Comparison of ENCODE assay signal across 25 cellular contexts in the genomic region with DNA sequence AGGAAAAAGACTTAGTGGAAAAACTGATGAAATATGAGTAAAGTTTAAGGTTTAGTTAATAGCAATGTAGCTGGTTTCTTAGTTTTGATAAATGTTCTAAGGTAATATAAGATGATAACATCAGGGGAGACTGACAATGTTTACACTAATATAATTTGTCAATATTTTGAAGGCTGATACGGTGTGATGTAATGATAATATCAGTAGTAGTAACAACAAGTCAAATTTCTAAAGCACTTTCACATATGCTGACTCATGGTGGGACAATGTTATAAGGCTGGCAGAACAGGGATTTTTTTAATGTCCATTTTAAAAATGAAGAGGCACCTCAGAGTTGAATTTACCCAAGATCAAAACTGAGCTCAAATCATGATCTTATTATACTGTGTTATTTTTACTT. TPM values are rescaled to one million over a fixed set of nuclear protein-coding genes. Genes with fewer than 3 reads are reported as not detected.
DNase-seq lines count a peak whose midpoint lies in the region; ATAC-seq, FAIRE-seq and TF ChIP-seq lines count a peak whose summit lies in the region.
"Had no signal": no experiment of that assay in that cellular context is flagged by ENCODE, and none has a peak within 500 bp of the region (broad histone marks: within the 10 kb centered on the region; RNA-seq: fewer than 3 reads in every experiment).

No MANE protein-coding gene starts in this region.

- no peaks in the 10 kb centered on the region for H3K27me3 ChIP-seq in keratinocyte (ENCODE audit: control insufficient read depth, extremely low read depth, insufficient read depth, low read length)
- no peaks in the 10 kb centered on the region for H3K27me3 ChIP-seq in suprapubic skin

- H3K36me3 ChIP-seq in keratinocyte (ENCODE audit: control insufficient read depth in 2 of 2, extremely low read depth in 1 of 2, insufficient read depth in 2 of 2, low read length in 2 of 2): no peaks in the 10 kb centered on the region
- no peaks in the 10 kb centered on the region for H3K36me3 ChIP-seq in suprapubic skin
- H3K36me3 ChIP-seq: HAP-1, upper lobe of right lung had no signal

- TF ChIP-seq POLR2A in suprapubic skin (IDR thresholded peaks at IDR 0.05): no peak

- no peaks in the 10 kb centered on the region for H3K9me3 Mint-ChIP-seq in chondrocyte (ENCODE audit: low read depth)
- H3K9me3 Mint-ChIP-seq: activated T-cell treated with anti-CD3 and anti-CD28 coated beads, Interleukin-2, amount 50 U/mL, for 4 hours had no signal

- no peaks in the 10 kb centered on the region for H3K27me3 Mint-ChIP-seq in chondrocyte (ENCODE audit: low read depth)

- peak overlapping the region; percentile 91 for H3K4me3 Mint-ChIP-seq in chondrocyte (ENCODE audit: unreplicated experiment)
- H3K4me3 Mint-ChIP-seq: activated T-cell treated with anti-CD3 and anti-CD28 coated beads, Interleukin-2, amount 50 U/mL, for 4 hours; IgD-negative memory B cell; stimulated activated effector memory CD8-positive, alpha-beta T cell treated with anti-CD3 and anti-CD28 coated beads, Interleukin-12 subunit alpha, Interleukin-12 subunit beta, amount 100 ng/mL, for 72 hours had no signal

- peaks cover 35% of the 10 kb centered on the region for H3K4me1 Mint-ChIP-seq in chondrocyte (ENCODE audit: low read depth)
- H3K4me1 Mint-ChIP-seq: stimulated activated effector memory CD8-positive, alpha-beta T cell treated with anti-CD3 and anti-CD28 coated beads, Interleukin-12 subunit alpha, Interleukin-12 subunit beta, amount 100 ng/mL, for 72 hours had no signal

- no peaks in the 10 kb centered on the region for H3K9me3 ChIP-seq in keratinocyte (ENCODE audit: control insufficient read depth, low read depth, low read length)
- no peaks in the 10 kb centered on the region for H3K9me3 ChIP-seq in suprapubic skin
- H3K9me3 ChIP-seq: HAP-1, upper lobe of right lung had no signal

- H3K9me1 ChIP-seq in keratinocyte (ENCODE audit: control insufficient read depth, extremely low read depth, insufficient read depth, low read length): no peaks in the 10 kb centered on the region

- dilution Hi-C loops in keratinocyte (cut with MboI; ENCODE audit: extremely low pct_ligation_motif_present, low sequenced_read_pairs): no loop called here

- ATAC-seq in omental fat pad (ENCODE audit: low FRiP score): no peak
- ATAC-seq: activated naive CD4-positive, alpha-beta T cell treated with anti-CD3 and anti-CD28 coated beads, Interleukin-2, amount 50 U/mL, for 72 hours; activated T-cell treated with anti-CD3 and anti-CD28 coated beads, Interleukin-2, amount 50 U/mL, for 4 hours; stimulated activated effector memory CD8-positive, alpha-beta T cell treated with anti-CD3 and anti-CD28 coated beads, Interleukin-12 subunit alpha, Interleukin-12 subunit beta, amount 100 ng/mL, for 72 hours; upper lobe of right lung had no signal

- peak overlapping the region; percentile 11 for H3K9ac ChIP-seq in keratinocyte (ENCODE audit: control insufficient read depth, extremely low read depth, insufficient read depth, low read length)

- no peaks in the 10 kb centered on the region for H3K36me3 Mint-ChIP-seq in chondrocyte (ENCODE audit: low read depth)
- H3K36me3 Mint-ChIP-seq: IgD-negative memory B cell had no signal

- H3K4me2 ChIP-seq in keratinocyte (ENCODE audit: control insufficient read depth, extremely low read depth, insufficient read depth, low read depth, low read length): peak overlapping the region; percentile 96

- no peak for FAIRE-seq in keratinocyte (lab: Jason Lieb, UNC)
- FAIRE-seq in HTR-8/SVneo (lab: Jason Lieb, UNC): no peak
- FAIRE-seq: GM18507, small intestine, TTC549 had no signal

- H3K4me1 ChIP-seq in keratinocyte (ENCODE audit: control insufficient read depth, extremely low read depth, insufficient read depth, low read length) (peaks cover 17% of the 10 kb centered on the region), suprapubic skin (peaks cover 39% of the 10 kb centered on the region)

- H3K4me3 ChIP-seq in keratinocyte (ENCODE audit: control insufficient read depth in 2 of 3, extremely low read depth in 1 of 3, insufficient read depth in 2 of 3, low read depth in 1 of 3, low read length in 3 of 3) (peak overlapping the region in 1 of 3 experiments; percentile 23), suprapubic skin (no peak overlapping the region)
- H3K4me3 ChIP-seq: HAP-1, upper lobe of right lung had no signal

- H4K20me1 ChIP-seq in keratinocyte (ENCODE audit: control insufficient read depth, extremely low read depth, insufficient read depth, low read length): no peaks in the 10 kb centered on the region

- TF ChIP-seq CTCF in chondrocyte (IDR thresholded peaks at IDR 0.05) (no peak), keratinocyte (optimal IDR thresholded peaks at IDR 0.05 in 1 of 3, IDR thresholded peaks at IDR 0.05 in 1 of 3, conservative IDR thresholded peaks at IDR 0.05 in 1 of 3; ENCODE audit: extremely low read depth in 1 of 3, insufficient read depth in 2 of 3, low read length in 3 of 3) (no peak), suprapubic skin (IDR thresholded peaks at IDR 0.05) (no peak), omental fat pad (IDR thresholded peaks at IDR 0.05) (no peak)

- no peak overlapping the region for H2AFZ ChIP-seq in keratinocyte (ENCODE audit: control insufficient read depth, low read length)

- peaks cover 18% of the 10 kb centered on the region for H3K79me2 ChIP-seq in keratinocyte (ENCODE audit: control insufficient read depth, insufficient read depth, low read length)

- WGBS in suprapubic skin: 47% methylated on average over 1 of the region's 1 CpG

- H3K27ac Mint-ChIP-seq in chondrocyte (ENCODE audit: unreplicated experiment): peak overlapping the region; percentile 98
- H3K27ac Mint-ChIP-seq: activated naive CD4-positive, alpha-beta T cell treated with anti-CD3 and anti-CD28 coated beads, Interleukin-2, amount 50 U/mL, for 72 hours; IgD-negative memory B cell; stimulated activated effector memory CD8-positive, alpha-beta T cell treated with anti-CD3 and anti-CD28 coated beads, Interleukin-12 subunit alpha, Interleukin-12 subunit beta, amount 100 ng/mL, for 72 hours had no signal

- DNase-seq in NCI-H460 (ENCODE audit: extremely low read depth, low read depth) (peak; percentile 78), chondrocyte (ENCODE audit: low spot score) (no peak), keratinocyte (ENCODE audit: low read depth, low spot score) (no peak), suprapubic skin (ENCODE audit: low spot score in 2 of 2) (no peak), HTR-8/SVneo (ENCODE audit: insufficient read length, low spot score) (no peak), omental fat pad (ENCODE audit: low spot score) (no peak), HuH-7.5 (ENCODE audit: low spot score) (no peak), hepatic stellate cell (ENCODE audit: low spot score) (no peak)
- DNase-seq: activated T-cell treated with anti-CD3 and anti-CD28 coated beads, Interleukin-2, amount 50 U/mL, for 4 hours; central memory CD4-positive, alpha-beta T cell; head of caudate nucleus; islet precursor cell; midbrain; NCI-H2029 treated with DMSO at 0.1 percent for 48 hours; NCI-H524; occipital lobe; small intestine; upper lobe of right lung had no signal

- TF ChIP-seq EP300 in suprapubic skin (IDR thresholded peaks at IDR 0.05): no peak

- H3K27ac ChIP-seq in keratinocyte (ENCODE audit: control insufficient read depth, insufficient read depth, low read length) (peak overlapping the region; percentile 86), suprapubic skin (peak overlapping the region; percentile 77)
- H3K27ac ChIP-seq: C4-2B, upper lobe of right lung had no signal

RNA-seq across cellular contexts. Expression of a gene that starts 2.5 kb away (rescaled TPM):
- total RNA-seq in NCI-H460 (2014; rRNA removed; shearing (Covaris generic)): 43.4 and 45.0 TPM in 2 replicates
- 24.3 and 26.5 TPM in 2 replicates for polyA plus RNA-seq in NCI-H460 (2014; cell fraction: nucleus; rRNA removed)
- 170 to 241 TPM (median 227 TPM) in 3 replicates for total RNA-seq in chondrocyte
- 49.3 to 74.4 TPM (median 69.2 TPM) in 3 replicates for polyA plus RNA-seq in keratinocyte
- 55.8 TPM for polyA plus RNA-seq in keratinocyte (2011; ENCODE audit: low read depth)
- 22.2 and 23.3 TPM in 2 replicates for polyA plus RNA-seq in keratinocyte (2011; cell fraction: cytosol; rRNA removed)
- 229 and 258 TPM in 2 replicates for polyA plus RNA-seq in keratinocyte (2011; cell fraction: nucleus; rRNA removed)
- 29.4 and 43.2 TPM in 2 replicates for polyA plus RNA-seq in keratinocyte (2012; ENCODE audit: low replicate concordance)
- 63.4 to 138 TPM (median 138 TPM) in 3 replicates for polyA minus RNA-seq in keratinocyte
- polyA minus RNA-seq in keratinocyte (2011; cell fraction: cytosol; rRNA and poly(A)+ RNA removed): 50.3 TPM
- 292 and 345 TPM in 2 replicates for polyA minus RNA-seq in keratinocyte (2011; cell fraction: nucleus; rRNA and poly(A)+ RNA removed)
- 10 to 100 TPM; 21.5 to 41.4 (median 28.0) TPM for total RNA-seq in suprapubic skin
- 10 to 100 TPM; 15.9 to 71.4 (median 23.8) TPM for total RNA-seq in omental fat pad
- total RNA-seq: activated naive CD4-positive, alpha-beta T cell treated with anti-CD3 and anti-CD28 coated beads, Interleukin-2, amount 50 U/mL, for 72 hours had no signal
- polyA plus RNA-seq: IgD-negative memory B cell had no signal
